8 cellular contexts compared by ENCODE assay signal in genomic region chr20:56400001-56400640, GRCh38. TPM values are rescaled to one million over a fixed set of nuclear protein-coding genes. Genes with fewer than 3 reads are reported as not detected.
DNase-seq lines count a peak whose midpoint lies in the region; ATAC-seq and TF ChIP-seq lines count a peak whose summit lies in the region.

No MANE protein-coding gene starts in this region.

- TF ChIP-seq CTCF in cardiac muscle cell (IDR thresholded peaks at IDR 0.05; ENCODE audit: low read depth, low read length) (peak; percentile 79), fibroblast of the aortic adventitia (IDR thresholded peaks at IDR 0.05; ENCODE audit: insufficient read depth, low read length) (peak; percentile 84), ovary (IDR thresholded peaks at IDR 0.05) (peak; percentile 45 to 60 (median 58))

- H3K36me3 ChIP-seq in cardiac muscle cell (peaks cover 84% of the 10 kb centered on the region), ovary (no peaks in the 10 kb centered on the region)

- TF ChIP-seq POLR2A in ovary (IDR thresholded peaks at IDR 0.05) = no peak

- TF ChIP-seq EP300 in ovary (IDR thresholded peaks at IDR 0.05) = no peak

- H3K27ac ChIP-seq in cardiac muscle cell (no peak overlapping the region), ovary (no peak overlapping the region)

- DNase-seq in cardiac muscle cell (ENCODE audit: low read depth in 1 of 2, low spot score in 1 of 2) = peak; percentile 74 to 90
- no peak for DNase-seq in Right ventricle myocardium inferior (ENCODE audit: missing footprints)
- DNase-seq in NOMO-1 treated with dmso at 0.1 percent for 144 hours (lab: John Stamatoyannopoulos, UW; ENCODE audit: unreplicated experiment) = peak; percentile 11
- peak; percentile 64 for DNase-seq in activated T-cell treated with anti-CD3 and anti-CD28 coated beads for 4 hours
- DNase-seq in fibroblast of the aortic adventitia (ENCODE audit: low read depth) = peak; percentile 92
- DNase-seq in ovary = peak in 2 of 5 donors; percentile 46 to 70

- H3K9me3 ChIP-seq in cardiac muscle cell (ENCODE audit: low read depth) (no peaks in the 10 kb centered on the region), ovary (no peaks in the 10 kb centered on the region)

- H3K4me3 ChIP-seq in cardiac muscle cell (no peak overlapping the region), fibroblast of the aortic adventitia (ENCODE audit: low read depth, low read length) (no peak overlapping the region), ovary (no peak overlapping the region)

- H3K4me1 ChIP-seq in cardiac muscle cell (ENCODE audit: low read depth) = peaks cover 3% of the 10 kb centered on the region
- no peaks in the 10 kb centered on the region for H3K4me1 ChIP-seq in ovary (ENCODE audit: insufficient read depth)

- ATAC-seq in Right ventricle myocardium inferior = no peak
- ATAC-seq in HG03378 (IDR thresholded peaks at IDR 0.05; ENCODE audit: unreplicated experiment) = peak; percentile 76
- ATAC-seq in HG03460 (IDR thresholded peaks at IDR 0.05; ENCODE audit: unreplicated experiment) = no peak

- H3K27me3 ChIP-seq in cardiac muscle cell (no peaks in the 10 kb centered on the region), ovary (no peaks in the 10 kb centered on the region)

- intact Hi-C loops in Right ventricle myocardium inferior (cut with DNase I) = no loop called here
- intact Hi-C loops in ovary (cut with DNase I) = no loop called here

RNA-seq across cellular contexts. Expression of gene CSTF1, which starts 7.7 kb away (rescaled TPM):
- total RNA-seq in cardiac muscle cell (39.5 and 46.4 TPM in 2 replicates), Right ventricle myocardium inferior (18.6 TPM), fibroblast of the aortic adventitia (ENCODE audit: low replicate concordance) (36.1 and 49.6 TPM in 2 replicates), ovary (10 to 100 TPM; 23.8 to 41.5 (median 31.8) TPM)
- polyA plus RNA-seq in cardiac muscle cell (34.9 and 46.8 TPM in 2 replicates), ovary (10 to 100 TPM; 15.5 to 40.7 TPM)

RNA-seq across cellular contexts. Expression of gene AURKA, which starts 8.1 kb away (rescaled TPM):
- 16.1 and 58.2 TPM in 2 replicates for total RNA-seq in cardiac muscle cell
- polyA plus RNA-seq in cardiac muscle cell = 28.8 and 97.3 TPM in 2 replicates
- 8.4 TPM for total RNA-seq in Right ventricle myocardium inferior
- total RNA-seq in fibroblast of the aortic adventitia (ENCODE audit: low replicate concordance) = 2.1 and 29.1 TPM in 2 replicates
- 1 to 10 TPM; 2.2 to 10.0 (median 3.5) TPM for total RNA-seq in ovary
- polyA plus RNA-seq in ovary = 1 to 10 TPM; 2.5 to 3.2 TPM

RNA-seq across cellular contexts. Expression of gene CASS4, which starts 11.9 kb away (rescaled TPM):
- total RNA-seq in cardiac muscle cell (0.07 and 0.12 TPM in 2 replicates), Right ventricle myocardium inferior (0.41 TPM), fibroblast of the aortic adventitia (ENCODE audit: low replicate concordance) (0.09 and 0.49 TPM in 2 replicates), ovary (1 to 10 TPM; 1.0 to 6.9 (median 2.5) TPM)
- polyA plus RNA-seq in cardiac muscle cell (not detected in 2 replicates), ovary (1 to 10 TPM; 1.2 to 3.1 TPM)

RNA-seq across cellular contexts. Expression of gene FAM210B, which starts 41.3 kb away (rescaled TPM):
- total RNA-seq in cardiac muscle cell (64.2 and 69.6 TPM in 2 replicates), Right ventricle myocardium inferior (60.3 TPM), fibroblast of the aortic adventitia (ENCODE audit: low replicate concordance) (53.3 and 56.1 TPM in 2 replicates), ovary (100 to 1,000 TPM in 5 of 7 donors, 10 to 100 TPM in 2; 61.5 to 135 (median 120) TPM)
- polyA plus RNA-seq in cardiac muscle cell (101 and 144 TPM in 2 replicates), ovary (100 to 1,000 TPM in 1 of 2 donors, 10 to 100 TPM in 1; 94.4 to 148 TPM)
